25 cellular contexts compared by ENCODE assay signal in genomic region chr5:10167806-10168205, GRCh38.
"Had no signal": no experiment of that assay in that cellular context is flagged by ENCODE, and none has a peak within 500 bp of the region (broad histone marks: within the 10 kb centered on the region; RNA-seq: fewer than 3 reads in every experiment).

No MANE protein-coding gene starts in this region.

- H3K79me2 ChIP-seq: parathyroid adenoma had no signal

- H3K27ac ChIP-seq: epithelial cell of prostate, gastrocnemius medialis, lower lobe of right lung, neutrophil, parathyroid adenoma, right lobe of liver, stomach, thyroid gland had no signal

- H2AFZ ChIP-seq: parathyroid adenoma had no signal

- H3K4me1 Mint-ChIP-seq: naive thymus-derived CD8-positive, alpha-beta T cell had no signal

- H3K36me3 ChIP-seq: gastrocnemius medialis, lower lobe of right lung, neutrophil, right lobe of liver, stomach, thyroid gland had no signal

- H3K9me3 ChIP-seq: gastrocnemius medialis, neutrophil, thyroid gland had no signal

- DNase-seq: effector CD8-positive, alpha-beta T cell; endodermal cell; foreskin fibroblast; gastrocnemius medialis; head of caudate nucleus; left ventricle myocardium superior; lower lobe of right lung; naive thymus-derived CD8-positive, alpha-beta T cell; nephron progenitor cell; right lobe of liver; small intestine; stimulated activated CD4-positive, alpha-beta T cell treated with anti-CD3 and anti-CD28 coated beads, Interleukin-1b, Interleukin-23, amount 100 ng/mL, for 48 hours; stimulated activated CD4-positive, alpha-beta T cell treated with anti-CD3 and anti-CD28 coated beads, Interleukin-4, amount 100 ng/mL, for 1 hour; stimulated activated CD8-positive, alpha-beta memory T cell treated with anti-CD3 and anti-CD28 coated beads, Interleukin-4, amount 100 ng/mL, for 48 hours; stimulated activated naive CD4-positive, alpha-beta T cell treated with Interleukin-2 at 50 U/mL for 16 hours; stomach; thyroid gland; trophoblast cell had no signal

- H3K27me3 ChIP-seq: gastrocnemius medialis, neutrophil, right lobe of liver, stomach, thyroid gland had no signal

- ATAC-seq: esophagus mucosa; gastrocnemius medialis; left ventricle myocardium superior; lower lobe of right lung; naive thymus-derived CD8-positive, alpha-beta T cell; right lobe of liver had no signal

- H3K4me3 Mint-ChIP-seq: dendritic cell treated with granulocyte-macrophage colony-stimulating factor and Interleukin-4, amounts not matched to agents 40 ng/mL and 50 ng/mL, for 4 days; endodermal cell; naive thymus-derived CD8-positive, alpha-beta T cell; nephron progenitor cell had no signal

- FAIRE-seq: keratinocyte, small intestine had no signal

- H3K27ac Mint-ChIP-seq: dendritic cell treated with granulocyte-macrophage colony-stimulating factor and Interleukin-4, amounts not matched to agents 40 ng/mL and 50 ng/mL, for 4 days; endodermal cell; naive thymus-derived CD8-positive, alpha-beta T cell; nephron progenitor cell; progenitor cell of endocrine pancreas had no signal

- H3K9ac ChIP-seq: parathyroid adenoma had no signal

- H3K4me1 ChIP-seq: gastrocnemius medialis, lower lobe of right lung, parathyroid adenoma, right lobe of liver, stomach, thyroid gland had no signal

- H3K4me3 ChIP-seq: gastrocnemius medialis, lower lobe of right lung, right lobe of liver, stomach, thyroid gland had no signal
